In genomic region chr6:111208928-111209327, GRCh38 we compare ENCODE assay signal across 29 cellular contexts.
"Had no signal": no experiment of that assay in that cellular context is flagged by ENCODE, and none has a peak within 500 bp of the region (broad histone marks: within the 10 kb centered on the region; RNA-seq: fewer than 3 reads in every experiment).

No MANE protein-coding gene starts in this region.

- H3K4me1 ChIP-seq: adrenal gland had no signal

- H3K9me3 ChIP-seq: adrenal gland, body of pancreas, esophagus squamous epithelium had no signal

- H3K27ac ChIP-seq: adrenal gland, body of pancreas, epithelial cell of prostate, esophagus squamous epithelium had no signal

- H3K4me3 ChIP-seq: adrenal gland, body of pancreas, esophagus squamous epithelium had no signal

- H3K27ac Mint-ChIP-seq: activated CD4-positive, alpha-beta memory T cell treated with anti-CD3 and anti-CD28 coated beads for 36 hours; activated CD4-positive, alpha-beta T cell treated with anti-CD3 and anti-CD28 coated beads for 36 hours; activated CD4-positive, alpha-beta T cell treated with anti-CD3 and anti-CD28 coated beads, Interleukin-2, amount 10 ng/mL, durations not matched to agents 24 days and 14 days; activated CD8-positive, alpha-beta memory T cell treated with anti-CD3 and anti-CD28 coated beads, Interleukin-2, amount 10 ng/mL, durations not matched to agents 7 days and 5 days; activated CD8-positive, alpha-beta T cell treated with anti-CD3 and anti-CD28 coated beads, Interleukin-2, amount 10 ng/mL, durations not matched to agents 7 days and 5 days; activated naive CD4-positive, alpha-beta T cell treated with anti-CD3 and anti-CD28 coated beads for 36 hours; activated naive CD8-positive, alpha-beta T cell treated with anti-CD3 and anti-CD28 coated beads for 36 hours; activated naive CD8-positive, alpha-beta T cell treated with anti-CD3 and anti-CD28 coated beads, Interleukin-2, amount 50 U/mL, for 24 hours; activated T-helper 1 cell treated with anti-CD3 and anti-CD28 coated beads, Interleukin-12 subunit alpha, Interleukin-12 subunit beta, Interleukin-2, Interleukin-4 antibody, amounts not matched to agents 30 ng/mL and 10 ng/mL and 1 ng/mL, durations not matched to agents 14 hours and 24 hours and 36 hours; activated T-helper 2 cell treated with anti-CD3 and anti-CD28 coated beads, Interferon-gamma antibody, Interleukin-2, Interleukin-4, amounts not matched to agents 10 μg/mL and 5 μg/mL and 100 μg/mL, durations not matched to agents 14 hours and 24 hours and 36 hours had no signal

- H3K27me3 Mint-ChIP-seq: activated CD4-positive, alpha-beta memory T cell treated with anti-CD3 and anti-CD28 coated beads for 36 hours; activated CD4-positive, alpha-beta T cell treated with anti-CD3 and anti-CD28 coated beads for 36 hours; activated CD4-positive, alpha-beta T cell treated with anti-CD3 and anti-CD28 coated beads, Interleukin-2, amount 10 ng/mL, durations not matched to agents 24 days and 14 days; activated CD8-positive, alpha-beta memory T cell treated with anti-CD3 and anti-CD28 coated beads, Interleukin-2, amount 10 ng/mL, durations not matched to agents 7 days and 5 days; activated naive CD4-positive, alpha-beta T cell treated with anti-CD3 and anti-CD28 coated beads, Interleukin-2, amount 50 U/mL, for 24 hours; activated naive CD8-positive, alpha-beta T cell treated with anti-CD3 and anti-CD28 coated beads for 36 hours; activated naive CD8-positive, alpha-beta T cell treated with anti-CD3 and anti-CD28 coated beads, Interleukin-2, amount 50 U/mL, for 24 hours had no signal

- DNase-seq: activated CD4-positive, alpha-beta memory T cell treated with anti-CD3 and anti-CD28 coated beads for 36 hours; activated CD4-positive, alpha-beta T cell treated with anti-CD3 and anti-CD28 coated beads for 36 hours; activated CD4-positive, alpha-beta T cell treated with anti-CD3 and anti-CD28 coated beads, Interleukin-2, amount 10 ng/mL, durations not matched to agents 24 days and 14 days; activated CD4-positive, CD25-positive, alpha-beta regulatory T cell; activated CD4-positive, CD25-positive, alpha-beta regulatory T cell treated with anti-CD3 and anti-CD28 coated beads, Interleukin-2, amount 50 U/mL, for 72 hours; activated CD8-positive, alpha-beta memory T cell treated with anti-CD3 and anti-CD28 coated beads, Interleukin-2, amount 10 ng/mL, durations not matched to agents 7 days and 5 days; activated CD8-positive, alpha-beta memory T cell treated with anti-CD3 and anti-CD28 coated beads, Interleukin-2, amount 50 U/mL, for 4 hours; activated CD8-positive, alpha-beta T cell treated with anti-CD3 and anti-CD28 coated beads, Interleukin-2, amount 10 ng/mL, durations not matched to agents 7 days and 5 days; activated effector memory CD4-positive, alpha-beta T cell treated with anti-CD3 and anti-CD28 coated beads, Interleukin-2, amount 50 U/mL, for 16 hours; activated naive CD4-positive, alpha-beta T cell treated with anti-CD3 and anti-CD28 coated beads for 36 hours; activated naive CD8-positive, alpha-beta T cell treated with anti-CD3 and anti-CD28 coated beads for 36 hours; activated naive CD8-positive, alpha-beta T cell treated with anti-CD3 and anti-CD28 coated beads, Interleukin-2, amount 50 U/mL, for 24 hours; activated T-cell treated with anti-CD3 and anti-CD28 coated beads, Interleukin-2, amount 50 U/mL, for 1 hour; activated T-cell treated with anti-CD3 and anti-CD28 coated beads, Interleukin-2, amount 50 U/mL, for 48 hours; adrenal gland; amygdala; aorta; body of pancreas; caudate nucleus; effector CD8-positive, alpha-beta T cell; esophagus squamous epithelium; foreskin melanocyte; head of caudate nucleus; T-helper 1 cell; T-helper 2 cell had no signal

- H3K36me3 Mint-ChIP-seq: activated CD4-positive, alpha-beta memory T cell treated with anti-CD3 and anti-CD28 coated beads for 36 hours; activated CD8-positive, alpha-beta memory T cell treated with anti-CD3 and anti-CD28 coated beads, Interleukin-2, amount 10 ng/mL, durations not matched to agents 7 days and 5 days; activated naive CD8-positive, alpha-beta T cell treated with anti-CD3 and anti-CD28 coated beads for 36 hours had no signal

- H3K36me3 ChIP-seq: adrenal gland, esophagus squamous epithelium had no signal

- ATAC-seq: activated CD4-positive, alpha-beta T cell treated with anti-CD3 and anti-CD28 coated beads for 36 hours; activated CD8-positive, alpha-beta memory T cell treated with anti-CD3 and anti-CD28 coated beads, Interleukin-2, amount 10 ng/mL, durations not matched to agents 7 days and 5 days; activated CD8-positive, alpha-beta T cell treated with anti-CD3 and anti-CD28 coated beads, Interleukin-2, amount 10 ng/mL, durations not matched to agents 7 days and 5 days; activated naive CD8-positive, alpha-beta T cell treated with anti-CD3 and anti-CD28 coated beads, Interleukin-2, amount 50 U/mL, for 24 hours; body of pancreas had no signal

- H3K9me3 Mint-ChIP-seq: activated CD4-positive, alpha-beta memory T cell treated with anti-CD3 and anti-CD28 coated beads for 36 hours; activated CD4-positive, alpha-beta T cell treated with anti-CD3 and anti-CD28 coated beads, Interleukin-2, amount 10 ng/mL, durations not matched to agents 24 days and 14 days; activated naive CD4-positive, alpha-beta T cell treated with anti-CD3 and anti-CD28 coated beads for 36 hours; activated naive CD4-positive, alpha-beta T cell treated with anti-CD3 and anti-CD28 coated beads, Interleukin-2, amount 50 U/mL, for 24 hours; activated naive CD8-positive, alpha-beta T cell treated with anti-CD3 and anti-CD28 coated beads for 36 hours; activated naive CD8-positive, alpha-beta T cell treated with anti-CD3 and anti-CD28 coated beads, Interleukin-2, amount 50 U/mL, for 24 hours; activated T-helper 1 cell treated with anti-CD3 and anti-CD28 coated beads, Interleukin-12 subunit alpha, Interleukin-12 subunit beta, Interleukin-2, Interleukin-4 antibody, amounts not matched to agents 30 ng/mL and 10 ng/mL and 1 ng/mL, durations not matched to agents 14 hours and 24 hours and 36 hours; activated T-helper 2 cell treated with anti-CD3 and anti-CD28 coated beads, Interferon-gamma antibody, Interleukin-2, Interleukin-4, amounts not matched to agents 10 μg/mL and 5 μg/mL and 100 μg/mL, durations not matched to agents 14 hours and 24 hours and 36 hours had no signal

- H3K4me3 Mint-ChIP-seq: activated CD4-positive, alpha-beta memory T cell treated with anti-CD3 and anti-CD28 coated beads for 36 hours; activated CD4-positive, alpha-beta T cell treated with anti-CD3 and anti-CD28 coated beads for 36 hours; activated CD4-positive, alpha-beta T cell treated with anti-CD3 and anti-CD28 coated beads, Interleukin-2, amount 10 ng/mL, durations not matched to agents 24 days and 14 days; activated CD8-positive, alpha-beta memory T cell treated with anti-CD3 and anti-CD28 coated beads, Interleukin-2, amount 10 ng/mL, durations not matched to agents 7 days and 5 days; activated CD8-positive, alpha-beta T cell treated with anti-CD3 and anti-CD28 coated beads, Interleukin-2, amount 10 ng/mL, durations not matched to agents 7 days and 5 days; activated naive CD4-positive, alpha-beta T cell treated with anti-CD3 and anti-CD28 coated beads for 36 hours; activated naive CD4-positive, alpha-beta T cell treated with anti-CD3 and anti-CD28 coated beads, Interleukin-2, amount 50 U/mL, for 24 hours; activated naive CD8-positive, alpha-beta T cell treated with anti-CD3 and anti-CD28 coated beads for 36 hours; activated naive CD8-positive, alpha-beta T cell treated with anti-CD3 and anti-CD28 coated beads, Interleukin-2, amount 50 U/mL, for 24 hours; activated T-helper 1 cell treated with anti-CD3 and anti-CD28 coated beads, Interleukin-12 subunit alpha, Interleukin-12 subunit beta, Interleukin-2, Interleukin-4 antibody, amounts not matched to agents 30 ng/mL and 10 ng/mL and 1 ng/mL, durations not matched to agents 14 hours and 24 hours and 36 hours had no signal

- H3K27me3 ChIP-seq: adrenal gland, body of pancreas, esophagus squamous epithelium had no signal

- H3K4me1 Mint-ChIP-seq: activated CD4-positive, alpha-beta T cell treated with anti-CD3 and anti-CD28 coated beads for 36 hours; activated CD4-positive, alpha-beta T cell treated with anti-CD3 and anti-CD28 coated beads, Interleukin-2, amount 10 ng/mL, durations not matched to agents 24 days and 14 days; activated naive CD4-positive, alpha-beta T cell treated with anti-CD3 and anti-CD28 coated beads, Interleukin-2, amount 50 U/mL, for 24 hours had no signal
